In the genomic region with DNA sequence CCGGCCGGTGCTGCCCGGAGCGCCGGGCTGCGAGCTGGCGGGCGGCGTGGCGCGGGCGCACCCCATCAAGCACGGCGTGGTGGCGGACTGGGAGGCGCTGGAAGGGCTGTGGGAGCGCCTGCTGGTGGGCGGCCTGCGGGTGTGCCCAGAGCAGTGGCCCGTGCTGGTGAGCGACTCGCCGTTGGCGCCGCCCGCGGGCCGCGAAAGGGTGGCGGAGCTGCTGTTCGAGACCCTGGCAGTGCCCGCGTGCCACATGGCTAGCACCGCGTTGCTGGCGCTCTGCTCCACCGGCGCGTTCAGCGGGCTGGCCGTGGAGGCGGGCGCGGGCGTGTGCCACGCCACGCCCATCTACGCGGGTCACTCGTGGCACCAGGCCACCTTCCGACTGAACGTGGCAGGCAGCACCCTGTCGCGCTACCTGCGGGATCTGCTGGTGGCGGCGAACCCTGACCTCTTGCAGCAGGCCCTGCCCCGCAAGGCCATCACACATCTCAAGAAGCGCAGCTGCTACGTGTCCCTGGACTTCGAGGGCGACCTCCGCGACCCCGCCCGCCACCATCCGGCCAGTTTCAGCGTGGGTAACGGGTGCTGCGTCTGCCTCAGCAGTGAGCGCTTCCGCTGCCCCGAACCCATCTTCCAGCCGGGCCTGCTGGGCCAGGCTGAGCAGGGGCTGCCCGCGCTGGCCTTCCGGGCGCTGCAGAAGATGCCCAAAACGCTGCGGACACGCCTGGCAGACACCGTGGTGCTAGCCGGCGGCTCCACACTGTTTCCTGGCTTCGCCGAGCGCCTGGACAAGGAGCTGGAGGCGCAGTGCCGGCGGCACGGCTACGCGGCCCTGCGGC, we compare ENCODE assay signal across 1 cellular context.
TF ChIP-seq lines count a peak whose summit lies in the region.

No MANE protein-coding gene starts in this region.

TF ChIP-seq in HepG2, 621 proteins besides CTCF, POLR2A, EP300 and RAD21 (continues in another document):
- TF ChIP-seq, protein P1, sequence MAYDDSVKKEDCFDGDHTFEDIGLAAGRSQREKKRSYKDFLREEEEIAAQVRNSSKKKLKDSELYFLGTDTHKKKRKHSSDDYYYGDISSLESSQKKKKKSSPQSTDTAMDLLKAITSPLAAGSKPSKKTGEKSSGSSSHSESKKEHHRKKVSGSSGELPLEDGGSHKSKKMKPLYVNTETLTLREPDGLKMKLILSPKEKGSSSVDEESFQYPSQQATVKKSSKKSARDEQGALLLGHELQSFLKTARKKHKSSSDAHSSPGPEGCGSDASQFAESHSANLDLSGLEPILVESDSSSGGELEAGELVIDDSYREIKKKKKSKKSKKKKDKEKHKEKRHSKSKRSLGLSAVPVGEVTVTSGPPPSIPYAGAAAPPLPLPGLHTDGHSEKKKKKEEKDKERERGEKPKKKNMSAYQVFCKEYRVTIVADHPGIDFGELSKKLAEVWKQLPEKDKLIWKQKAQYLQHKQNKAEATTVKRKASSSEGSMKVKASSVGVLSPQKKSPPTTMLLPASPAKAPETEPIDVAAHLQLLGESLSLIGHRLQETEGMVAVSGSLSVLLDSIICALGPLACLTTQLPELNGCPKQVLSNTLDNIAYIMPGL (CRISPR knock-in tag; IDR thresholded peaks at IDR 0.05; ENCODE audit: borderline replicate concordance in 1 of 2, low read depth in 1 of 2): peak in 1 of 2 experiments; percentile 31; a peak in 1 of 4 replicates
- 0 out of 2 replicates have a peak, but pooled peaks have one; percentile 13 for TF ChIP-seq KMT2A (CRISPR knock-in tag; IDR thresholded peaks at IDR 0.05)
- TF ChIP-seq HNRNPK (IDR thresholded peaks at IDR 0.05; ENCODE audit: low read depth, low read length, poor library complexity, severe bottlenecking): peak; percentile 49
- TF ChIP-seq, protein P2, sequence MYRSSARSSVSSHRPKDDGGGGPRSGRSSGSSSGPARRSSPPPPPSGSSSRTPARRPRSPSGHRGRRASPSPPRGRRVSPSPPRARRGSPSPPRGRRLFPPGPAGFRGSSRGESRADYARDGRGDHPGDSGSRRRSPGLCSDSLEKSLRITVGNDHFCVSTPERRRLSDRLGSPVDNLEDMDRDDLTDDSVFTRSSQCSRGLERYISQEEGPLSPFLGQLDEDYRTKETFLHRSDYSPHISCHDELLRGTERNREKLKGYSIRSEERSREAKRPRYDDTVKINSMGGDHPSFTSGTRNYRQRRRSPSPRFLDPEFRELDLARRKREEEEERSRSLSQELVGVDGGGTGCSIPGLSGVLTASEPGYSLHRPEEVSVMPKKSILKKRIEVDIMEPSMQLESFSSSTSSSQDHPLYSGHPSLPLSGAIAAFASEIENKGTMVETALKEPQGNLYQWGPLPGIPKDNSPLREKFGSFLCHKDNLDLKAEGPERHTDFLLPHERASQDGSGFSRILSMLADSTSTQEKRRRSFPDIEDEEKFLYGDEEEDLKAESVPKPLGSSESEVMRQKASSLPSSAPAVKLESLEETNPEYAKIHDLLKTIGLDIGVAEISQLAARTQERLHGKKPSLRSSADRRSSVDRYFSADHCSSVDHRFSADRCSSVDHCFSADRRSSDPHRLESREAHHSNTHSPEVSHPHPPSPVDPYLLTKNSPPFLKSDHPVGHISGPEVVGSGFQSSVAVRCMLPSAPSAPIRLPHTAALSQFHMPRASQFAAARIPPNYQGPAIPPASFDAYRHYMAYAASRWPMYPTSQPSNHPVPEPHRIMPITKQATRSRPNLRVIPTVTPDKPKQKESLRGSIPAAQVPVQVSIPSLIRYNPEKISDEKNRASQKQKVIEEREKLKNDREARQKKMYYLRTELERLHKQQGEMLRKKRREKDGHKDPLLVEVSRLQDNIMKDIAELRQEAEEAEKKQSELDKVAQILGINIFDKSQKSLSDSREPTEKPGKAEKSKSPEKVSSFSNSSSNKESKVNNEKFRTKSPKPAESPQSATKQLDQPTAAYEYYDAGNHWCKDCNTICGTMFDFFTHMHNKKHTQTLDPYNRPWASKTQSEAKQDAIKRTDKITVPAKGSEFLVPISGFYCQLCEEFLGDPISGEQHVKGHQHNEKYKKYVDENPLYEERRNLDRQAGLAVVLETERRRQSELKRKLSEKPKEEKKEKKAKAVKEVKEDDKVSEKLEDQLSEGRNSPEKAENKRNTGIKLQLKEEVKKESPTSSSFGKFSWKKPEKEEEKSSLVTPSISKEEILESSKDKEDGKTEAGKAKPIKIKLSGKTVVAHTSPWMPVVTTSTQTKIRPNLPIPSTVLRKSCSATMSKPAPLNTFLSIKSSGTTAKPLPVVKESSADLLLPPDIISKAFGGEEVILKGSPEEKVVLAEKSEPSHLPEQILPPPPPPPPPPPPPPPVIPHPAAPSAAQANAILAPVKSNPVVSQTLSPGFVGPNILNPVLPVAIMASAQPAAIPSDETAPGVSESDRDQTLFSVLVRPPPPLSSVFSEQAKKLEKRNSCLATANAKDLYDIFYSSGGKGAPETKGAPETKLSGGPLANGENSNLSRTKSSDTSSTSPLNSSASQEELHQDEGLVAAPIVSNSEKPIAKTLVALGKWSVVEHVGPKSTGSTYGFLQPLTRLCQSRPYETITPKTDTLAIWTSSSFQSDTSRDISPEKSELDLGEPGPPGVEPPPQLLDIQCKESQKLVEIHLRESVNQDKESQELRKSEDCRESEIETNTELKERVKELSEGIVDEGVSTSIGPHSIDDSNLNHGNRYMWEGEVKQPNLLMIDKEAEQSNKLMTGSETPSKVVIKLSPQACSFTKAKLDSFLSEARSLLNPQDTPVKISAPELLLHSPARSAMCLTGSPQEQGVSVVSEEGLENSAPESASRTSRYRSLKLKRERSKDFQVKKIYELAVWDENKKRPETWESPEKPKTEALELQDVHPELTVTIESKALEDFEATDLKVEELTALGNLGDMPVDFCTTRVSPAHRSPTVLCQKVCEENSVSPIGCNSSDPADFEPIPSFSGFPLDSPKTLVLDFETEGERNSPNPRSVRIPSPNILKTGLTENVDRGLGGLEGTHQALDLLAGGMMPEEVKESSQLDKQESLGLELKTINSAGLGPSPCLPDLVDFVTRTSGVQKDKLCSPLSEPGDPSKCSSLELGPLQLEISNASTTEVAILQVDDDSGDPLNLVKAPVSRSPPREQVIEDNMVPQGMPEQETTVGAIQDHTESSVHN (CRISPR knock-in tag; IDR thresholded peaks at IDR 0.05): peak; percentile 66; the same call in 1 of the 2 replicates
- TF ChIP-seq ATAD3A (CRISPR knock-in tag; IDR thresholded peaks at IDR 0.05): no peak
- no peak for TF ChIP-seq SNAPC2 (CRISPR knock-in tag; IDR thresholded peaks at IDR 0.05)
- TF ChIP-seq, protein P3, sequence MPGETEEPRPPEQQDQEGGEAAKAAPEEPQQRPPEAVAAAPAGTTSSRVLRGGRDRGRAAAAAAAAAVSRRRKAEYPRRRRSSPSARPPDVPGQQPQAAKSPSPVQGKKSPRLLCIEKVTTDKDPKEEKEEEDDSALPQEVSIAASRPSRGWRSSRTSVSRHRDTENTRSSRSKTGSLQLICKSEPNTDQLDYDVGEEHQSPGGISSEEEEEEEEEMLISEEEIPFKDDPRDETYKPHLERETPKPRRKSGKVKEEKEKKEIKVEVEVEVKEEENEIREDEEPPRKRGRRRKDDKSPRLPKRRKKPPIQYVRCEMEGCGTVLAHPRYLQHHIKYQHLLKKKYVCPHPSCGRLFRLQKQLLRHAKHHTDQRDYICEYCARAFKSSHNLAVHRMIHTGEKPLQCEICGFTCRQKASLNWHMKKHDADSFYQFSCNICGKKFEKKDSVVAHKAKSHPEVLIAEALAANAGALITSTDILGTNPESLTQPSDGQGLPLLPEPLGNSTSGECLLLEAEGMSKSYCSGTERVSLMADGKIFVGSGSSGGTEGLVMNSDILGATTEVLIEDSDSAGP (CRISPR knock-in tag; IDR thresholded peaks at IDR 0.05; ENCODE audit: borderline replicate concordance): peak; percentile 80; the same call in 1 of the 2 replicates
- TF ChIP-seq, protein P4, sequence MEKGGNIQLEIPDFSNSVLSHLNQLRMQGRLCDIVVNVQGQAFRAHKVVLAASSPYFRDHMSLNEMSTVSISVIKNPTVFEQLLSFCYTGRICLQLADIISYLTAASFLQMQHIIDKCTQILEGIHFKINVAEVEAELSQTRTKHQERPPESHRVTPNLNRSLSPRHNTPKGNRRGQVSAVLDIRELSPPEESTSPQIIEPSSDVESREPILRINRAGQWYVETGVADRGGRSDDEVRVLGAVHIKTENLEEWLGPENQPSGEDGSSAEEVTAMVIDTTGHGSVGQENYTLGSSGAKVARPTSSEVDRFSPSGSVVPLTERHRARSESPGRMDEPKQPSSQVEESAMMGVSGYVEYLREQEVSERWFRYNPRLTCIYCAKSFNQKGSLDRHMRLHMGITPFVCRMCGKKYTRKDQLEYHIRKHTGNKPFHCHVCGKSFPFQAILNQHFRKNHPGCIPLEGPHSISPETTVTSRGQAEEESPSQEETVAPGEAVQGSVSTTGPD (CRISPR knock-in tag; IDR thresholded peaks at IDR 0.05): peak; percentile 92
- TF ChIP-seq, protein P5, sequence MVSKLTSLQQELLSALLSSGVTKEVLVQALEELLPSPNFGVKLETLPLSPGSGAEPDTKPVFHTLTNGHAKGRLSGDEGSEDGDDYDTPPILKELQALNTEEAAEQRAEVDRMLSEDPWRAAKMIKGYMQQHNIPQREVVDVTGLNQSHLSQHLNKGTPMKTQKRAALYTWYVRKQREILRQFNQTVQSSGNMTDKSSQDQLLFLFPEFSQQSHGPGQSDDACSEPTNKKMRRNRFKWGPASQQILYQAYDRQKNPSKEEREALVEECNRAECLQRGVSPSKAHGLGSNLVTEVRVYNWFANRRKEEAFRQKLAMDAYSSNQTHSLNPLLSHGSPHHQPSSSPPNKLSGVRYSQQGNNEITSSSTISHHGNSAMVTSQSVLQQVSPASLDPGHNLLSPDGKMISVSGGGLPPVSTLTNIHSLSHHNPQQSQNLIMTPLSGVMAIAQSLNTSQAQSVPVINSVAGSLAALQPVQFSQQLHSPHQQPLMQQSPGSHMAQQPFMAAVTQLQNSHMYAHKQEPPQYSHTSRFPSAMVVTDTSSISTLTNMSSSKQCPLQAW (CRISPR knock-in tag; IDR thresholded peaks at IDR 0.05): peak; percentile 43; the same call in 1 of the 2 replicates
- TF ChIP-seq ZNF569 (CRISPR knock-in tag; IDR thresholded peaks at IDR 0.05; ENCODE audit: borderline replicate concordance): no peak
- TF ChIP-seq, protein P6, sequence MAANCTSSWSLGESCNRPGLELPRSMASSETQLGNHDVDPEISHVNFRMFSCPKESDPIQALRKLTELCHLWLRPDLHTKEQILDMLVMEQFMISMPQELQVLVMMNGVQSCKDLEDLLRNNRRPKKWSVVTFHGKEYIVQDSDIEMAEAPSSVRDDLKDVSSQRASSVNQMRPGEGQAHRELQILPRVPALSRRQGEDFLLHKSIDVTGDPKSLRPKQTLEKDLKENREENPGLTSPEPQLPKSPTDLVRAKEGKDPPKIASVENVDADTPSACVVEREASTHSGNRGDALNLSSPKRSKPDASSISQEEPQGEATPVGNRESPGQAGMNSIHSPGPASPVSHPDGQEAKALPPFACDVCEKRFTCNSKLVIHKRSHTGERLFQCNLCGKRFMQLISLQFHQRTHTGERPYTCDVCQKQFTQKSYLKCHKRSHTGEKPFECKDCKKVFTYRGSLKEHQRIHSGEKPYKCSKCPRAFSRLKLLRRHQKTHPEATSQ (CRISPR knock-in tag; IDR thresholded peaks at IDR 0.05; ENCODE audit: borderline replicate concordance): no peak
- TF ChIP-seq, protein P7, sequence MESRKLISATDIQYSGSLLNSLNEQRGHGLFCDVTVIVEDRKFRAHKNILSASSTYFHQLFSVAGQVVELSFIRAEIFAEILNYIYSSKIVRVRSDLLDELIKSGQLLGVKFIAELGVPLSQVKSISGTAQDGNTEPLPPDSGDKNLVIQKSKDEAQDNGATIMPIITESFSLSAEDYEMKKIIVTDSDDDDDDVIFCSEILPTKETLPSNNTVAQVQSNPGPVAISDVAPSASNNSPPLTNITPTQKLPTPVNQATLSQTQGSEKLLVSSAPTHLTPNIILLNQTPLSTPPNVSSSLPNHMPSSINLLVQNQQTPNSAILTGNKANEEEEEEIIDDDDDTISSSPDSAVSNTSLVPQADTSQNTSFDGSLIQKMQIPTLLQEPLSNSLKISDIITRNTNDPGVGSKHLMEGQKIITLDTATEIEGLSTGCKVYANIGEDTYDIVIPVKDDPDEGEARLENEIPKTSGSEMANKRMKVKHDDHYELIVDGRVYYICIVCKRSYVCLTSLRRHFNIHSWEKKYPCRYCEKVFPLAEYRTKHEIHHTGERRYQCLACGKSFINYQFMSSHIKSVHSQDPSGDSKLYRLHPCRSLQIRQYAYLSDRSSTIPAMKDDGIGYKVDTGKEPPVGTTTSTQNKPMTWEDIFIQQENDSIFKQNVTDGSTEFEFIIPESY (CRISPR knock-in tag; IDR thresholded peaks at IDR 0.05): peak; percentile 100
- peak; percentile 79; the same call in 1 of the 2 replicates for TF ChIP-seq HNRNPL (IDR thresholded peaks at IDR 0.05; ENCODE audit: low read depth, low read length)
- 0 out of 2 replicates have a peak, but pooled peaks have one; percentile 51 for TF ChIP-seq KDM2A (CRISPR knock-in tag; IDR thresholded peaks at IDR 0.05; ENCODE audit: borderline replicate concordance, low read depth)
- TF ChIP-seq, protein P8, sequence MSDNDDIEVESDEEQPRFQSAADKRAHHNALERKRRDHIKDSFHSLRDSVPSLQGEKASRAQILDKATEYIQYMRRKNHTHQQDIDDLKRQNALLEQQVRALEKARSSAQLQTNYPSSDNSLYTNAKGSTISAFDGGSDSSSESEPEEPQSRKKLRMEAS (IDR thresholded peaks at IDR 0.05): 0 out of 2 replicates have a peak, but pooled peaks have one; percentile 24
